ENCODE assay signal across 15 cellular contexts in the genomic region with DNA sequence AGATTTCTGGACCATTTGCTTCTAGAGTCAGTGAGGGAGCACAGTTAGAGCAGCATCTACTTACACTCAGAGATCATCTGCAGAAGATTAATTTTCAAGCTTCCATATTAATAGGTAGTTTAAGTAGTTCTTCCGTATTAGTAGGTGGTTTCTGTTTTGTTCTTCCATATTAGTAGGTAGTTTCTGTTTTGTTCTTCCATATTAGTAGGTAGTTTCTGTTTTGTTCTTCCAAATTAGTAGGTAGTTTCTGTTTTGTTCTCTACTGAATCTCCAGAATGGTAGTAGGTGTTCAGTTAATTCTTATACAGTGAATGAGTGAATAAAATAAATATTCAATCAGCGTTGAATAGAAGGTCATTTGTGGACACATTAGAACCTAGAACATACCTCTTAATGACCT.
DNase-seq lines count a peak whose midpoint lies in the region; ATAC-seq lines count a peak whose summit lies in the region.
"Had no signal": no experiment of that assay in that cellular context is flagged by ENCODE, and none has a peak within 500 bp of the region (broad histone marks: within the 10 kb centered on the region; RNA-seq: fewer than 3 reads in every experiment).

No MANE protein-coding gene starts in this region.

- H3K27me3 Mint-ChIP-seq in effector memory CD8-positive, alpha-beta T cell = no peaks in the 10 kb centered on the region
- H3K27me3 Mint-ChIP-seq: naive B cell had no signal

- no peaks in the 10 kb centered on the region for H3K9me3 Mint-ChIP-seq in effector memory CD8-positive, alpha-beta T cell
- H3K9me3 Mint-ChIP-seq: H9 had no signal

- peak; percentile 35 to 43 for ATAC-seq in activated CD4-positive, CD25-positive, alpha-beta regulatory T cell treated with anti-CD3 and anti-CD28 coated beads, Interleukin-2, amount 50 U/mL, for 24 hours
- peak; percentile 83 for ATAC-seq in GM21423 (IDR thresholded peaks at IDR 0.05; ENCODE audit: unreplicated experiment)
- ATAC-seq in HG03064 (IDR thresholded peaks at IDR 0.05; ENCODE audit: low read depth, unreplicated experiment) = peak; percentile 61
- ATAC-seq in effector memory CD8-positive, alpha-beta T cell (replicated peaks) = peak; percentile 50

- peaks cover 14 to 24% of the 10 kb centered on the region in 2 donors for H3K4me1 Mint-ChIP-seq in effector memory CD8-positive, alpha-beta T cell (ENCODE audit: low read depth in 2 of 2)

- peak overlapping the region; percentile 27 to 32 for H3K4me3 Mint-ChIP-seq in effector memory CD8-positive, alpha-beta T cell
- H3K4me3 Mint-ChIP-seq: activated T-helper 1 cell treated with anti-CD3 and anti-CD28 coated beads, Interleukin-12 subunit alpha, Interleukin-12 subunit beta, Interleukin-2, Interleukin-4 antibody, amounts not matched to agents 30 ng/mL and 10 ng/mL and 1 ng/mL, durations not matched to agents 14 hours and 24 hours and 36 hours; H9; naive B cell had no signal

- H3K36me3 Mint-ChIP-seq in effector memory CD8-positive, alpha-beta T cell (ENCODE audit: insufficient read depth) = peaks cover 3% of the 10 kb centered on the region

- DNase-seq in activated CD4-positive, CD25-positive, alpha-beta regulatory T cell treated with anti-CD3 and anti-CD28 coated beads, Interleukin-2, amount 50 U/mL, for 72 hours = no peak
- DNase-seq in effector memory CD8-positive, alpha-beta T cell = no peak
- DNase-seq in NOMO-1 (lab: John Stamatoyannopoulos, UW; ENCODE audit: unreplicated experiment in 2 of 2) (no peak), LoVo (ENCODE audit: low spot score) (no peak), OCI-M1 (lab: John Stamatoyannopoulos, UW) (no peak)
- DNase-seq: effector CD8-positive, alpha-beta T cell; H9; naive B cell; NCI-H1436 treated with DMSO at 0.1 percent for 48 hours; NCI-H82; sigmoid colon had no signal

- peak overlapping the region; percentile 32 to 66 for H3K27ac Mint-ChIP-seq in effector memory CD8-positive, alpha-beta T cell
- H3K27ac Mint-ChIP-seq: activated T-helper 1 cell treated with anti-CD3 and anti-CD28 coated beads, Interleukin-12 subunit alpha, Interleukin-12 subunit beta, Interleukin-2, Interleukin-4 antibody, amounts not matched to agents 30 ng/mL and 10 ng/mL and 1 ng/mL, durations not matched to agents 14 hours and 24 hours and 36 hours; H9 had no signal
